ENCODE assay signal across 1 cellular context in genomic region chr2:102209474-102209873, GRCh38.
TF ChIP-seq lines count a peak whose summit lies in the region.

No MANE protein-coding gene starts in this region.

TF ChIP-seq in HepG2, 621 proteins besides CTCF, POLR2A, EP300 and RAD21 (continued from another document):
- no peak for TF ChIP-seq MZF1 (CRISPR knock-in tag; IDR thresholded peaks at IDR 0.05; ENCODE audit: borderline replicate concordance)
- no peak for TF ChIP-seq SALL2 (CRISPR knock-in tag; IDR thresholded peaks at IDR 0.05)
- no peak for TF ChIP-seq ZNF124 (CRISPR knock-in tag; IDR thresholded peaks at IDR 0.05)
- TF ChIP-seq MAZ (IDR thresholded peaks at IDR 0.05; ENCODE audit: borderline replicate concordance, low read depth, low read length): peak; percentile 18; the same call in 1 of the 2 replicates
- TF ChIP-seq MAZ (CRISPR knock-in tag; IDR thresholded peaks at IDR 0.05; ENCODE audit: low read depth): no peak
- no peak for TF ChIP-seq HMGXB4 (CRISPR knock-in tag; IDR thresholded peaks at IDR 0.05; ENCODE audit: borderline replicate concordance in 1 of 2, low read depth in 1 of 2)
- no peak for TF ChIP-seq ZNF207 (IDR thresholded peaks at IDR 0.05; ENCODE audit: borderline replicate concordance)
- TF ChIP-seq ZNF256 (CRISPR knock-in tag; conservative IDR thresholded peaks at IDR 0.05): no peak
- no peak for TF ChIP-seq CCDC6 (CRISPR knock-in tag; IDR thresholded peaks at IDR 0.05)
- peak; percentile 84 for TF ChIP-seq ZNF644 (CRISPR knock-in tag; IDR thresholded peaks at IDR 0.05; ENCODE audit: low read depth)
- no peak for TF ChIP-seq NFIB (CRISPR knock-in tag; IDR thresholded peaks at IDR 0.05; ENCODE audit: borderline replicate concordance)
- peak; percentile 36; the same call in 1 of the 2 replicates for TF ChIP-seq NR2F6 (IDR thresholded peaks at IDR 0.05)
- TF ChIP-seq NR2F6 (CRISPR knock-in tag; IDR thresholded peaks at IDR 0.05): no peak
- no peak for TF ChIP-seq CEBPB (IDR thresholded peaks at IDR 0.05; ENCODE audit: borderline replicate concordance, low read depth, low read length)
- TF ChIP-seq, protein P1, sequence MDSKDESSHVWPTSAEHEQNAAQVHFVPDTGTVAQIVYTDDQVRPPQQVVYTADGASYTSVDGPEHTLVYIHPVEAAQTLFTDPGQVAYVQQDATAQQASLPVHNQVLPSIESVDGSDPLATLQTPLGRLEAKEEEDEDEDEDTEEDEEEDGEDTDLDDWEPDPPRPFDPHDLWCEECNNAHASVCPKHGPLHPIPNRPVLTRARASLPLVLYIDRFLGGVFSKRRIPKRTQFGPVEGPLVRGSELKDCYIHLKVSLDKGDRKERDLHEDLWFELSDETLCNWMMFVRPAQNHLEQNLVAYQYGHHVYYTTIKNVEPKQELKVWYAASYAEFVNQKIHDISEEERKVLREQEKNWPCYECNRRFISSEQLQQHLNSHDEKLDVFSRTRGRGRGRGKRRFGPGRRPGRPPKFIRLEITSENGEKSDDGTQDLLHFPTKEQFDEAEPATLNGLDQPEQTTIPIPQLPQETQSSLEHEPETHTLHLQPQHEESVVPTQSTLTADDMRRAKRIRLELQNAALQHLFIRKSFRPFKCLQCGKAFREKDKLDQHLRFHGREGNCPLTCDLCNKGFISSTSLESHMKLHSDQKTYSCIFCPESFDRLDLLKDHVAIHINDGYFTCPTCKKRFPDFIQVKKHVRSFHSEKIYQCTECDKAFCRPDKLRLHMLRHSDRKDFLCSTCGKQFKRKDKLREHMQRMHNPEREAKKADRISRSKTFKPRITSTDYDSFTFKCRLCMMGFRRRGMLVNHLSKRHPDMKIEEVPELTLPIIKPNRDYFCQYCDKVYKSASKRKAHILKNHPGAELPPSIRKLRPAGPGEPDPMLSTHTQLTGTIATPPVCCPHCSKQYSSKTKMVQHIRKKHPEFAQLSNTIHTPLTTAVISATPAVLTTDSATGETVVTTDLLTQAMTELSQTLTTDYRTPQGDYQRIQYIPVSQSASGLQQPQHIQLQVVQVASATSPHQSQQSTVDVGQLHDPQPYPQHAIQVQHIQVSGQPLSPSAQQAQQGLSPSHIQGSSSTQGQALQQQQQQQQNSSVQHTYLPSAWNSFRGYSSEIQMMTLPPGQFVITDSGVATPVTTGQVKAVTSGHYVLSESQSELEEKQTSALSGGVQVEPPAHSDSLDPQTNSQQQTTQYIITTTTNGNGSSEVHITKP (CRISPR knock-in tag; IDR thresholded peaks at IDR 0.05; ENCODE audit: low read depth): no peak
- TF ChIP-seq POLR2AphosphoS5 (IDR thresholded peaks at IDR 0.05; ENCODE audit: low read depth, low read length): no peak
- TF ChIP-seq ZNF704 (CRISPR knock-in tag; IDR thresholded peaks at IDR 0.05; ENCODE audit: borderline replicate concordance): no peak
- TF ChIP-seq ZBTB10 (CRISPR knock-in tag; IDR thresholded peaks at IDR 0.05; ENCODE audit: borderline replicate concordance): no peak
- TF ChIP-seq MAF1 (CRISPR knock-in tag; IDR thresholded peaks at IDR 0.05; ENCODE audit: borderline replicate concordance): no peak
- no peak for TF ChIP-seq TARDBP (CRISPR knock-in tag; IDR thresholded peaks at IDR 0.05)
- no peak for TF ChIP-seq ZNF326 (CRISPR knock-in tag; IDR thresholded peaks at IDR 0.05; ENCODE audit: borderline replicate concordance)
- TF ChIP-seq NFE2 (CRISPR knock-in tag; IDR thresholded peaks at IDR 0.05): 0 out of 2 replicates have a peak, but pooled peaks have one; percentile 45
- 0 out of 2 replicates have a peak, but pooled peaks have one; percentile 6 for TF ChIP-seq FOSL2 (CRISPR knock-in tag; IDR thresholded peaks at IDR 0.05)
- no peak for TF ChIP-seq ZZZ3 (CRISPR knock-in tag; IDR thresholded peaks at IDR 0.05; ENCODE audit: borderline replicate concordance)
- no peak for TF ChIP-seq ZNF879 (CRISPR knock-in tag; IDR thresholded peaks at IDR 0.05)
- no peak for TF ChIP-seq ZNF556 (CRISPR knock-in tag; IDR thresholded peaks at IDR 0.05; ENCODE audit: borderline replicate concordance)
- TF ChIP-seq RARA (CRISPR knock-in tag; IDR thresholded peaks at IDR 0.05): peak; percentile 58; the same call in 1 of the 2 replicates
- TF ChIP-seq ATF2 (CRISPR knock-in tag; IDR thresholded peaks at IDR 0.05): no peak
- TF ChIP-seq, protein P2, sequence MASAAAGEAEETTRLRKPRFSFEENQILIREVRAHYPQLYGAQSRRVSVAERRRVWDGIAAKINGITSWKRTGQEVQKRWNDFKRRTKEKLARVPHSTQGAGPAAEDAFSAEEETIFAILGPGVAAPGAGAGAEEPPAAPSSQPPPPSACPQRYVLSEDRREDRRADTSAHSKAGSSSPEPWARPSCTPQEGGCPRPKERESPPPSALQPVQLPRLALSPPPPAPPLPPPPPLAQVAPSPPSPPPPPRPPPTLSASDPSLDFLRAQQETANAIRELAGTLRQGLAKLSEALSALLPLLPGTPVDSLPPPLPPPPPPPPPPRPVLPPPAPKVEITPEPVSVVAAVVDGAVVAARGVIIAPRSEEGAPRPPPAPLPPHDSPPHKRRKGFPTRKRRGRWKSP (CRISPR knock-in tag; IDR thresholded peaks at IDR 0.05): no peak
- no peak for TF ChIP-seq HMGA1 (CRISPR knock-in tag; conservative IDR thresholded peaks at IDR 0.05)
- TF ChIP-seq FOXK1 (CRISPR knock-in tag; IDR thresholded peaks at IDR 0.05; ENCODE audit: borderline replicate concordance, low read depth): 0 out of 2 replicates have a peak, but pooled peaks have one; percentile 33
- TF ChIP-seq ZNF253 (CRISPR knock-in tag; IDR thresholded peaks at IDR 0.05; ENCODE audit: borderline replicate concordance): no peak
- no peak for TF ChIP-seq ZFP36L2 (CRISPR knock-in tag; IDR thresholded peaks at IDR 0.05)
- no peak for TF ChIP-seq GATAD1 (CRISPR knock-in tag; IDR thresholded peaks at IDR 0.05)
- no peak for TF ChIP-seq HNRNPUL1 (IDR thresholded peaks at IDR 0.05; ENCODE audit: low read depth, low read length)
- peak; percentile 26 for TF ChIP-seq TEAD3 (CRISPR knock-in tag; optimal IDR thresholded peaks at IDR 0.05; ENCODE audit: borderline replicate concordance)
- no peak for TF ChIP-seq ZXDC (CRISPR knock-in tag; IDR thresholded peaks at IDR 0.05)
- TF ChIP-seq HNF4A (CRISPR knock-in tag; IDR thresholded peaks at IDR 0.05): peak; percentile 70
- no peak for TF ChIP-seq ZBTB7B (CRISPR knock-in tag; IDR thresholded peaks at IDR 0.05)
TF ChIP-seq in HepG2: peak in this region for 18.
